In the genomic region with DNA sequence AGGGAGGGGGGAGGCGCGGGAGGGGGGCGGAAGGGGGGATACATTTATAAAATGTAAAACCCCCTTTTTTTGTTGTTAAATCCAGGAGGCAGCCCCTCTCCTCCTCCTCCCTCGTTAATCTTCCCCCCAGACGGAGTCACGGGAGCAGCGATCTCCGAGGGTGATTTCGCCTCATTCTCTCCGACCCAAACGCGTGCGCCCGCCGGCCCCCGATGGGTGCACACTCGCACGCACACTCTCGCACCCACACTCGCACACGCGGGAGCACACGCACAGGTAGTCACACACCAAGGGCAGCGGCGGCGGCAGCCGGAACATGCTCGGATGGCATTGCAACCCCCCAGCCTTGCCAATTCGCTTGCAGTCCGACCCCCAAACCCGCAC, we compare ENCODE assay signal across 8 cellular contexts. TPM values are rescaled to one million over a fixed set of nuclear protein-coding genes. Genes with fewer than 3 reads are reported as not detected.
A peak's percentile ranks its signal among the peaks of the same experiment; 100 is the strongest.
DNase-seq lines count a peak whose midpoint lies in the region; ATAC-seq and TF ChIP-seq lines count a peak whose summit lies in the region.

No MANE protein-coding gene starts in this region.

- H3K4me2 ChIP-seq in skeletal muscle satellite cell (ENCODE audit: low read length): peak overlapping the region; percentile 92

- CTCF ChIA-PET in HEK293 (lab: Yijun Ruan, JAX): interaction anchor here (1.3 kb wide), 1 partner anchor 56 kb away, joined by 4 read pairs; no protein-coding TSS in a partner anchor

- POLR2A ChIA-PET in HEK293 (lab: Yijun Ruan, JAX): interaction anchor here (0.7 to 1.1 kb wide), 8 partner anchors 9 to 633 kb away, joined by 3 to 6 read pairs (median 4); a partner anchor contains a TSS

- peak overlapping the region; percentile 96 for H3K9ac ChIP-seq in skeletal muscle satellite cell (ENCODE audit: low read depth, low read length)

- no peaks in the 10 kb centered on the region for H3K9me3 ChIP-seq in HEK293 (ENCODE audit: control insufficient read depth, insufficient read depth, low read depth, low read length)
- no peaks in the 10 kb centered on the region for H3K9me3 ChIP-seq in RWPE2 (ENCODE audit: severe bottlenecking)
- H3K9me3 ChIP-seq in right atrium auricular region: no peaks in the 10 kb centered on the region
- no peaks in the 10 kb centered on the region for H3K9me3 ChIP-seq in skeletal muscle satellite cell (replicated peaks; ENCODE audit: low read length)

- no peak for ATAC-seq in RWPE2 (ENCODE audit: low read depth)

- peaks cover 0 to 5% of the 10 kb centered on the region in 2 experiments; a peak in 2 of 3 replicates for H3K36me3 ChIP-seq in HEK293 (ENCODE audit: control insufficient read depth in 2 of 2, insufficient read depth in 1 of 2, low read length in 2 of 2)
- H3K36me3 ChIP-seq in RWPE2 (ENCODE audit: low read depth): 0 out of 2 replicates have a peak, but pooled peaks cover 5% of the 10 kb centered on the region
- no peaks in the 10 kb centered on the region for H3K36me3 ChIP-seq in right atrium auricular region
- H3K36me3 ChIP-seq in skeletal muscle satellite cell (ENCODE audit: insufficient read depth, low read length): no peaks in the 10 kb centered on the region

- H3K27ac ChIP-seq in HEK293 (ENCODE audit: extremely low read depth, low read depth, low read length) (peak overlapping the region; percentile 99), RWPE2 (ENCODE audit: poor library complexity, severe bottlenecking) (peak overlapping the region; percentile 76), right atrium auricular region (peak overlapping the region; percentile 99 to 100)

- peak overlapping the region; percentile 94 for H3K4me3 ChIP-seq in HEK293 (ENCODE audit: low read depth, low read length)
- peak overlapping the region; percentile 91 for H3K4me3 ChIP-seq in RWPE2 (ENCODE audit: severe bottlenecking)
- H3K4me3 ChIP-seq in right atrium auricular region: peak overlapping the region; percentile 89 to 95
- H3K4me3 ChIP-seq in skeletal muscle satellite cell (ENCODE audit: low read length): peak overlapping the region; percentile 99

- no peaks in the 10 kb centered on the region for H3K27me3 Mint-ChIP-seq in activated naive CD4-positive, alpha-beta T cell treated with anti-CD3 and anti-CD28 coated beads, Interleukin-2, amount 50 U/mL, for 24 hours

- H3K4me1 ChIP-seq in HEK293 (ENCODE audit: control insufficient read depth, insufficient read depth, low read length): peaks cover 26% of the 10 kb centered on the region
- peaks cover 15% of the 10 kb centered on the region for H3K4me1 ChIP-seq in RWPE2 (ENCODE audit: insufficient read depth, poor library complexity, severe bottlenecking)
- peaks cover 0 to 27% of the 10 kb centered on the region in 2 donors for H3K4me1 ChIP-seq in right atrium auricular region
- peaks cover 27% of the 10 kb centered on the region for H3K4me1 ChIP-seq in skeletal muscle satellite cell (ENCODE audit: control insufficient read depth, insufficient read depth, low read length)

- H3K36me3 Mint-ChIP-seq in activated naive CD4-positive, alpha-beta T cell treated with anti-CD3 and anti-CD28 coated beads, Interleukin-2, amount 50 U/mL, for 24 hours: no peaks in the 10 kb centered on the region

- in situ Hi-C loops in KBM-7 (cut with MboI; ENCODE audit: low pct_unique_long_range_greater_than_20kb, low sequenced_read_pairs): no loop called here

- peak overlapping the region; percentile 100 for H3K27ac Mint-ChIP-seq in activated naive CD4-positive, alpha-beta T cell treated with anti-CD3 and anti-CD28 coated beads, Interleukin-2, amount 50 U/mL, for 24 hours

- H3K4me3 Mint-ChIP-seq in activated naive CD4-positive, alpha-beta T cell treated with anti-CD3 and anti-CD28 coated beads, Interleukin-2, amount 50 U/mL, for 24 hours: peak overlapping the region; percentile 98

- no peaks in the 10 kb centered on the region for H3K9me3 Mint-ChIP-seq in activated naive CD4-positive, alpha-beta T cell treated with anti-CD3 and anti-CD28 coated beads, Interleukin-2, amount 50 U/mL, for 24 hours

- H3K4me1 Mint-ChIP-seq in activated naive CD4-positive, alpha-beta T cell treated with anti-CD3 and anti-CD28 coated beads, Interleukin-2, amount 50 U/mL, for 24 hours: peaks cover 43% of the 10 kb centered on the region

- DNase-seq in RWPE2 (ENCODE audit: low spot score) (no peak), right atrium auricular region (ENCODE audit: low spot score) (no peak), NCI-H2107 (lab: John Stamatoyannopoulos, UW) (no peak), cortex of kidney (lab: John Stamatoyannopoulos, UW) (no peak), KBM-7 (no peak)

- TF ChIP-seq CTCF in HEK293 (tag by site-specific recombination; IDR thresholded peaks at IDR 0.05) (0 out of 2 replicates have a peak, but pooled peaks have one; percentile 33), RWPE2 (IDR thresholded peaks at IDR 0.05; ENCODE audit: poor library complexity, severe bottlenecking) (no peak), right atrium auricular region (IDR thresholded peaks at IDR 0.05) (no peak)

- H3K27me3 ChIP-seq in RWPE2 (ENCODE audit: insufficient read depth, poor library complexity, severe bottlenecking) (no peaks in the 10 kb centered on the region), right atrium auricular region (no peaks in the 10 kb centered on the region), skeletal muscle satellite cell (ENCODE audit: control insufficient read depth, insufficient read depth, low read length) (no peaks in the 10 kb centered on the region)

TF ChIP-seq in HEK293, 187 proteins besides CTCF, POLR2A, EP300 and RAD21 (continues in another document):
- TF ChIP-seq, protein P1, sequence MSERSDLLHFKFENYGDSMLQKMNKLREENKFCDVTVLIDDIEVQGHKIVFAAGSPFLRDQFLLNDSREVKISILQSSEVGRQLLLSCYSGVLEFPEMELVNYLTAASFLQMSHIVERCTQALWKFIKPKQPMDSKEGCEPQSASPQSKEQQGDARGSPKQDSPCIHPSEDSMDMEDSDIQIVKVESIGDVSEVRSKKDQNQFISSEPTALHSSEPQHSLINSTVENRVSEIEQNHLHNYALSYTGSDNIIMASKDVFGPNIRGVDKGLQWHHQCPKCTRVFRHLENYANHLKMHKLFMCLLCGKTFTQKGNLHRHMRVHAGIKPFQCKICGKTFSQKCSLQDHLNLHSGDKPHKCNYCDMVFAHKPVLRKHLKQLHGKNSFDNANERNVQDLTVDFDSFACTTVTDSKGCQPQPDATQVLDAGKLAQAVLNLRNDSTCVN (tag by site-specific recombination; optimal IDR thresholded peaks at IDR 0.05): peak; percentile 99
- TF ChIP-seq, protein P2, sequence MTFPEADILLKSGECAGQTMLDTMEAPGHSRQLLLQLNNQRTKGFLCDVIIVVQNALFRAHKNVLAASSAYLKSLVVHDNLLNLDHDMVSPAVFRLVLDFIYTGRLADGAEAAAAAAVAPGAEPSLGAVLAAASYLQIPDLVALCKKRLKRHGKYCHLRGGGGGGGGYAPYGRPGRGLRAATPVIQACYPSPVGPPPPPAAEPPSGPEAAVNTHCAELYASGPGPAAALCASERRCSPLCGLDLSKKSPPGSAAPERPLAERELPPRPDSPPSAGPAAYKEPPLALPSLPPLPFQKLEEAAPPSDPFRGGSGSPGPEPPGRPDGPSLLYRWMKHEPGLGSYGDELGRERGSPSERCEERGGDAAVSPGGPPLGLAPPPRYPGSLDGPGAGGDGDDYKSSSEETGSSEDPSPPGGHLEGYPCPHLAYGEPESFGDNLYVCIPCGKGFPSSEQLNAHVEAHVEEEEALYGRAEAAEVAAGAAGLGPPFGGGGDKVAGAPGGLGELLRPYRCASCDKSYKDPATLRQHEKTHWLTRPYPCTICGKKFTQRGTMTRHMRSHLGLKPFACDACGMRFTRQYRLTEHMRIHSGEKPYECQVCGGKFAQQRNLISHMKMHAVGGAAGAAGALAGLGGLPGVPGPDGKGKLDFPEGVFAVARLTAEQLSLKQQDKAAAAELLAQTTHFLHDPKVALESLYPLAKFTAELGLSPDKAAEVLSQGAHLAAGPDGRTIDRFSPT (tag by site-specific recombination; IDR thresholded peaks at IDR 0.05): peak; percentile 83
- TF ChIP-seq, protein P3, sequence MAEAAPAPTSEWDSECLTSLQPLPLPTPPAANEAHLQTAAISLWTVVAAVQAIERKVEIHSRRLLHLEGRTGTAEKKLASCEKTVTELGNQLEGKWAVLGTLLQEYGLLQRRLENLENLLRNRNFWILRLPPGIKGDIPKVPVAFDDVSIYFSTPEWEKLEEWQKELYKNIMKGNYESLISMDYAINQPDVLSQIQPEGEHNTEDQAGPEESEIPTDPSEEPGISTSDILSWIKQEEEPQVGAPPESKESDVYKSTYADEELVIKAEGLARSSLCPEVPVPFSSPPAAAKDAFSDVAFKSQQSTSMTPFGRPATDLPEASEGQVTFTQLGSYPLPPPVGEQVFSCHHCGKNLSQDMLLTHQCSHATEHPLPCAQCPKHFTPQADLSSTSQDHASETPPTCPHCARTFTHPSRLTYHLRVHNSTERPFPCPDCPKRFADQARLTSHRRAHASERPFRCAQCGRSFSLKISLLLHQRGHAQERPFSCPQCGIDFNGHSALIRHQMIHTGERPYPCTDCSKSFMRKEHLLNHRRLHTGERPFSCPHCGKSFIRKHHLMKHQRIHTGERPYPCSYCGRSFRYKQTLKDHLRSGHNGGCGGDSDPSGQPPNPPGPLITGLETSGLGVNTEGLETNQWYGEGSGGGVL (tag by site-specific recombination; IDR thresholded peaks at IDR 0.05): peak; percentile 79
- peak; percentile 31; the same call in 1 of the 2 replicates for TF ChIP-seq ZNF157 (tag by site-specific recombination; IDR thresholded peaks at IDR 0.05)
- TF ChIP-seq, protein P4, sequence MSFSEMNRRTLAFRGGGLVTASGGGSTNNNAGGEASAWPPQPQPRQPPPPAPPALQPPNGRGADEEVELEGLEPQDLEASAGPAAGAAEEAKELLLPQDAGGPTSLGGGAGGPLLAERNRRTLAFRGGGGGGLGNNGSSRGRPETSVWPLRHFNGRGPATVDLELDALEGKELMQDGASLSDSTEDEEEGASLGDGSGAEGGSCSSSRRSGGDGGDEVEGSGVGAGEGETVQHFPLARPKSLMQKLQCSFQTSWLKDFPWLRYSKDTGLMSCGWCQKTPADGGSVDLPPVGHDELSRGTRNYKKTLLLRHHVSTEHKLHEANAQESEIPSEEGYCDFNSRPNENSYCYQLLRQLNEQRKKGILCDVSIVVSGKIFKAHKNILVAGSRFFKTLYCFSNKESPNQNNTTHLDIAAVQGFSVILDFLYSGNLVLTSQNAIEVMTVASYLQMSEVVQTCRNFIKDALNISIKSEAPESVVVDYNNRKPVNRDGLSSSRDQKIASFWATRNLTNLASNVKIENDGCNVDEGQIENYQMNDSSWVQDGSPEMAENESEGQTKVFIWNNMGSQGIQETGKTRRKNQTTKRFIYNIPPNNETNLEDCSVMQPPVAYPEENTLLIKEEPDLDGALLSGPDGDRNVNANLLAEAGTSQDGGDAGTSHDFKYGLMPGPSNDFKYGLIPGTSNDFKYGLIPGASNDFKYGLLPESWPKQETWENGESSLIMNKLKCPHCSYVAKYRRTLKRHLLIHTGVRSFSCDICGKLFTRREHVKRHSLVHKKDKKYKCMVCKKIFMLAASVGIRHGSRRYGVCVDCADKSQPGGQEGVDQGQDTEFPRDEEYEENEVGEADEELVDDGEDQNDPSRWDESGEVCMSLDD (tag by site-specific recombination; IDR thresholded peaks at IDR 0.05): peak; percentile 97
- no peak for TF ChIP-seq ZSCAN16 (tag by site-specific recombination; IDR thresholded peaks at IDR 0.05)
- TF ChIP-seq ZNF596 (tag by site-specific recombination; IDR thresholded peaks at IDR 0.05): no peak

RNA-seq across cellular contexts. Expression of a gene that starts 0.5 kb away (rescaled TPM):
- 10 to 100 TPM; 60.9 to 69.2 TPM for total RNA-seq in right atrium auricular region
- total RNA-seq in skeletal muscle satellite cell (2012; rRNA removed): 29.4 and 31.5 TPM in 2 replicates
